In the genomic region with DNA sequence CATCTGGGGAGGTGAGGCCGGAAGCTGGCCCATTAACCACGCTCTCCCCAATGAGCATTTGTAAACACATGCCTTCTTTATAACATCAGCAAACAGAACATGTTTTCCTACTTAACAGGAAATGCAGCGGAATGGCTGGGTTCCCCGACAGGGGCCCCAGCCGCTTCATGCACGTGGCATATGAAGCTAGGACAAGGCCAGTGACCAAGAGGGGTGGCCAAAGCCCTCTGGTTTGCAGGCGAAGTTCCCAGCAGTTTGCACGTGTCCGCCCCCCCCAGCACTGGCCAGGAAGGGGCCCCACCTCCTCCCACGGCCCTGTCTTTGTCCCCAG, we compare ENCODE assay signal across 10 cellular contexts. TPM values are rescaled to one million over a fixed set of nuclear protein-coding genes. Genes with fewer than 3 reads are reported as not detected.
DNase-seq lines count a peak whose midpoint lies in the region; ATAC-seq and TF ChIP-seq lines count a peak whose summit lies in the region.
"Had no signal": no experiment of that assay in that cellular context is flagged by ENCODE, and none has a peak within 500 bp of the region (broad histone marks: within the 10 kb centered on the region; RNA-seq: fewer than 3 reads in every experiment).

No MANE protein-coding gene starts in this region.

- intact Hi-C loops in uterus (cut with DNase I; ENCODE audit: low total_unique reads), result no loop called here

- no peaks in the 10 kb centered on the region for H3K36me3 Mint-ChIP-seq in T-helper 2 cell treated with Interferon-gamma antibody and Interleukin-4, amounts not matched to agents 5 μg/mL and 100 μg/mL, for 36 hours (ENCODE audit: low read depth)
- H3K36me3 Mint-ChIP-seq in mesothelial cell of epicardium, result no peaks in the 10 kb centered on the region

- ATAC-seq in HG03045 (IDR thresholded peaks at IDR 0.05; ENCODE audit: unreplicated experiment), result no peak
- ATAC-seq in HG03460 (IDR thresholded peaks at IDR 0.05; ENCODE audit: unreplicated experiment), result no peak

- H3K4me3 ChIP-seq in uterus, result peak overlapping the region in 1 of 2 donors; percentile 25
- H3K4me3 ChIP-seq: lung had no signal

- no peaks in the 10 kb centered on the region for H3K9me3 Mint-ChIP-seq in T-helper 2 cell treated with Interferon-gamma antibody and Interleukin-4, amounts not matched to agents 5 μg/mL and 100 μg/mL, for 36 hours
- no peaks in the 10 kb centered on the region for H3K9me3 Mint-ChIP-seq in mesothelial cell of epicardium

- peaks cover 2% of the 10 kb centered on the region for H3K27me3 Mint-ChIP-seq in T-helper 2 cell treated with Interferon-gamma antibody and Interleukin-4, amounts not matched to agents 5 μg/mL and 100 μg/mL, for 36 hours (ENCODE audit: low read depth)
- H3K27me3 Mint-ChIP-seq in mesothelial cell of epicardium (ENCODE audit: low read depth), result no peaks in the 10 kb centered on the region

- H3K4me3 Mint-ChIP-seq in T-helper 2 cell treated with Interferon-gamma antibody and Interleukin-4, amounts not matched to agents 5 μg/mL and 100 μg/mL, for 36 hours, result peak overlapping the region; percentile 29
- H3K4me3 Mint-ChIP-seq in mesothelial cell of epicardium, result peak overlapping the region; percentile 62

- no peak for TF ChIP-seq CTCF in mesothelial cell of epicardium (IDR thresholded peaks at IDR 0.05; ENCODE audit: unreplicated experiment)
- no peak for TF ChIP-seq CTCF in uterus (IDR thresholded peaks at IDR 0.05)

- no peak overlapping the region for H3K27ac Mint-ChIP-seq in T-helper 2 cell treated with Interferon-gamma antibody and Interleukin-4, amounts not matched to agents 5 μg/mL and 100 μg/mL, for 36 hours
- peak overlapping the region; percentile 91 for H3K27ac Mint-ChIP-seq in mesothelial cell of epicardium

- peaks cover 7% of the 10 kb centered on the region for H3K4me1 Mint-ChIP-seq in T-helper 2 cell treated with Interferon-gamma antibody and Interleukin-4, amounts not matched to agents 5 μg/mL and 100 μg/mL, for 36 hours (ENCODE audit: low read depth)
- H3K4me1 Mint-ChIP-seq in mesothelial cell of epicardium, result peaks cover 34% of the 10 kb centered on the region

- no peaks in the 10 kb centered on the region for H3K27me3 ChIP-seq in uterus

- no peak for TF ChIP-seq POLR2A in uterus (IDR thresholded peaks at IDR 0.05)

- H3K4me1 ChIP-seq in uterus, result peaks cover 8 to 18% of the 10 kb centered on the region in 2 donors

- no peak for DNase-seq in T-helper 2 cell treated with Interferon-gamma antibody and Interleukin-4, amounts not matched to agents 5 μg/mL and 100 μg/mL, for 36 hours (ENCODE audit: low spot score)
- DNase-seq in T-helper 2 cell (no peak), dedifferentiated amniotic fluid mesenchymal stem cell (ENCODE audit: extremely low spot score) (peak; percentile 55), mesothelial cell of epicardium (ENCODE audit: low spot score in 2 of 2, unreplicated experiment in 2 of 2) (no peak), uterus (peak in 1 of 2 donors; percentile 34), COLO668 (lab: John Stamatoyannopoulos, UW; ENCODE audit: unreplicated experiment) (no peak)

- peak overlapping the region; percentile 70 to 73 for H3K27ac ChIP-seq in uterus

- no peaks in the 10 kb centered on the region for H3K9me3 ChIP-seq in uterus

- no peaks in the 10 kb centered on the region for H3K36me3 ChIP-seq in uterus

RNA-seq across cellular contexts. Expression of gene LINC01488, which starts 38.7 kb away (rescaled TPM):
- total RNA-seq in mesothelial cell of epicardium, result not detected in 3 replicates
- not detected for total RNA-seq in uterus
- total RNA-seq: activated CD8-positive, alpha-beta memory T cell treated with anti-CD3 and anti-CD28 coated beads for 36 hours; lung had no signal
